Comparison of ENCODE assay signal across 12 cellular contexts in genomic region chr7:151694828-151695580, GRCh38.
DNase-seq lines count a peak whose midpoint lies in the region; ATAC-seq and TF ChIP-seq lines count a peak whose summit lies in the region.
"Had no signal": no experiment of that assay in that cellular context is flagged by ENCODE, and none has a peak within 500 bp of the region (broad histone marks: within the 10 kb centered on the region; RNA-seq: fewer than 3 reads in every experiment).

No MANE protein-coding gene starts in this region.

- no peaks in the 10 kb centered on the region for H3K79me1 ChIP-seq in neuronal stem cell (ENCODE audit: low read depth, low read length)

- H3K27me3 Mint-ChIP-seq in Caco-2 (ENCODE audit: insufficient read depth, unreplicated experiment): no peaks in the 10 kb centered on the region
- H3K27me3 Mint-ChIP-seq in osteocyte (ENCODE audit: unreplicated experiment): no peaks in the 10 kb centered on the region
- H3K27me3 Mint-ChIP-seq: T-cell had no signal

- intact Hi-C loops in Caco-2 (cut with micrococcal nuclease; ENCODE audit: unreplicated experiment) (loop anchor here (1.0 to 10.0 kb wide), 3 partner anchors 8 to 230 kb away; partner anchors contain the start of gene RHEB), Right ventricle myocardium inferior (cut with DNase I) (loop anchor here (5.0 kb wide), 1 partner anchor 68 kb away; no protein-coding TSS in a partner anchor), esophagus muscularis mucosa (cut with DNase I) (loop anchor here (5.0 kb wide), 1 partner anchor 63 kb away; no protein-coding TSS in a partner anchor)

- peak overlapping the region; percentile 25 for H2AK5ac ChIP-seq in neuronal stem cell (ENCODE audit: low read depth, low read length)

- no peak overlapping the region for H2AFZ ChIP-seq in neuronal stem cell (ENCODE audit: low read length)

- peak overlapping the region; percentile 51 for H2BK15ac ChIP-seq in neuronal stem cell (ENCODE audit: low read length)

- H4K91ac ChIP-seq in neuronal stem cell (ENCODE audit: low read depth, low read length, poor library complexity): no peak overlapping the region

- H3K36me3 Mint-ChIP-seq in Caco-2 (ENCODE audit: insufficient read depth, unreplicated experiment) (no peaks in the 10 kb centered on the region), osteocyte (ENCODE audit: unreplicated experiment) (no peaks in the 10 kb centered on the region)

- no peak overlapping the region for H3K4me2 ChIP-seq in neuronal stem cell (ENCODE audit: insufficient read depth, low read length, poor library complexity, severe bottlenecking)

- peak; percentile 61 to 76 for DNase-seq in Caco-2
- peak; percentile 76 to 93 for DNase-seq in NCI-H2081 (lab: John Stamatoyannopoulos, UW)
- peak; percentile 79 for DNase-seq in Right ventricle myocardium inferior (ENCODE audit: missing footprints)
- DNase-seq in neuronal stem cell (ENCODE audit: low spot score): no peak
- DNase-seq in activated effector memory CD4-positive, alpha-beta T cell treated with Interleukin-2 at 50 U/mL for 16 hours: no peak
- DNase-seq in esophagus muscularis mucosa (ENCODE audit: extremely low spot score): no peak
- no peak for DNase-seq in osteocyte (ENCODE audit: extremely low spot score, unreplicated experiment)
- no peak for DNase-seq in stimulated activated naive CD4-positive, alpha-beta T cell (lab: John Stamatoyannopoulos, UW)
- DNase-seq: DND-41, MV-4-11, T-cell had no signal

- POLR2A ChIA-PET in Caco-2 (lab: Charles Lee): no interaction called here

- no peak for TF ChIP-seq CTCF in Caco-2 (IDR thresholded peaks at IDR 0.05; ENCODE audit: insufficient read depth in 1 of 2, low read depth in 1 of 2, low read length in 1 of 2, severe bottlenecking in 1 of 2, unreplicated experiment in 1 of 2)
- TF ChIP-seq CTCF in esophagus muscularis mucosa (IDR thresholded peaks at IDR 0.05): no peak
- TF ChIP-seq CTCF in osteocyte (IDR thresholded peaks at IDR 0.05): no peak

- H3K23ac ChIP-seq in neuronal stem cell (ENCODE audit: low read depth, low read length, poor library complexity): peak overlapping the region; percentile 9

- no peaks in the 10 kb centered on the region for H3K9me3 ChIP-seq in Caco-2
- no peaks in the 10 kb centered on the region for H3K9me3 ChIP-seq in neuronal stem cell (replicated peaks in 1 of 2; ENCODE audit: control insufficient read depth in 2 of 2, insufficient read depth in 1 of 2, low read depth in 1 of 2, low read length in 2 of 2)
- no peaks in the 10 kb centered on the region for H3K9me3 ChIP-seq in esophagus muscularis mucosa

- no TSS peak for BruUV-seq in Caco-2 (replicated peaks; lab: Mats Ljungman, UMichigan)

- H3K9me3 Mint-ChIP-seq in Caco-2 (ENCODE audit: unreplicated experiment) (no peaks in the 10 kb centered on the region), osteocyte (ENCODE audit: unreplicated experiment) (no peaks in the 10 kb centered on the region)
- H3K9me3 Mint-ChIP-seq: T-cell had no signal

- no peak overlapping the region for H4K8ac ChIP-seq in neuronal stem cell (ENCODE audit: low read depth, low read length)

- H3K27ac Mint-ChIP-seq in Caco-2 (ENCODE audit: unreplicated experiment) (peak overlapping the region; percentile 60), osteocyte (ENCODE audit: unreplicated experiment) (no peak overlapping the region)
- H3K27ac Mint-ChIP-seq: T-cell had no signal

- no CpG with 5 or more reads among the region's 15 CpGs for WGBS in neuronal stem cell (ENCODE audit: extremely low coverage in 2 of 2, insufficient read length in 2 of 2, insufficient replicate concordance in 1 of 2), 2 donors
- 47% methylated on average over 13 of the region's 15 CpGs for WGBS in esophagus muscularis mucosa

- no peak for TF ChIP-seq EP300 in esophagus muscularis mucosa (IDR thresholded peaks at IDR 0.05)

- no peak for TF ChIP-seq POLR2A in esophagus muscularis mucosa (IDR thresholded peaks at IDR 0.05; ENCODE audit: low read depth)

- ATAC-seq in Right ventricle myocardium inferior: peak; percentile 83

- H3K4me3 Mint-ChIP-seq in Caco-2 (ENCODE audit: unreplicated experiment) (peak overlapping the region; percentile 41), osteocyte (ENCODE audit: unreplicated experiment) (no peak overlapping the region)
- H3K4me3 Mint-ChIP-seq: T-cell had no signal

- H3K9ac ChIP-seq in neuronal stem cell (ENCODE audit: low read depth, low read length, poor library complexity): no peak overlapping the region

- peaks cover 38% of the 10 kb centered on the region for H3K4me1 ChIP-seq in Caco-2
- H3K4me1 ChIP-seq in neuronal stem cell (ENCODE audit: control insufficient read depth in 2 of 2, insufficient read depth in 1 of 2, low read depth in 1 of 2, low read length in 2 of 2): peaks cover 25 to 26% of the 10 kb centered on the region in 2 donors
- peaks cover 45 to 61% (median 48%) of the 10 kb centered on the region in 4 donors for H3K4me1 ChIP-seq in esophagus muscularis mucosa

- peak overlapping the region; percentile 74 for H3K18ac ChIP-seq in neuronal stem cell (ENCODE audit: low read length)

- CTCF ChIA-PET in Caco-2 (lab: Charles Lee): interaction anchor here (1.1 to 1.4 kb wide), 2 partner anchors 11 to 63 kb away, joined by 3 to 9 read pairs; no protein-coding TSS in a partner anchor

- no peak overlapping the region for H2BK5ac ChIP-seq in neuronal stem cell (ENCODE audit: low read length)

- H3K14ac ChIP-seq in neuronal stem cell (ENCODE audit: low read length): no peak overlapping the region

- no peak overlapping the region for H2BK120ac ChIP-seq in neuronal stem cell (ENCODE audit: low read depth, low read length)

- H3K4me3 ChIP-seq in Caco-2 (ENCODE audit: low read depth, low read length) (no peak overlapping the region), neuronal stem cell (ENCODE audit: low read length in 2 of 2) (no peak overlapping the region), esophagus muscularis mucosa (no peak overlapping the region)
- H3K4me3 ChIP-seq: skin epidermis had no signal

- no peaks in the 10 kb centered on the region for H3K27me3 ChIP-seq in Caco-2 (replicated peaks; ENCODE audit: control insufficient read depth, insufficient read depth, low read length)
- H3K27me3 ChIP-seq in neuronal stem cell (ENCODE audit: control insufficient read depth in 3 of 3, insufficient read depth in 3 of 3, low read depth in 1 of 3, low read length in 3 of 3): no peaks in the 10 kb centered on the region
- no peaks in the 10 kb centered on the region for H3K27me3 ChIP-seq in esophagus muscularis mucosa

- no peaks in the 10 kb centered on the region; the same call in 1 of the 2 replicates for H3K36me3 ChIP-seq in Caco-2 (ENCODE audit: control insufficient read depth, insufficient read depth, low read length)
- H3K36me3 ChIP-seq in neuronal stem cell (replicated peaks in 1 of 2; ENCODE audit: control insufficient read depth in 2 of 2, insufficient read depth in 2 of 2, low read length in 2 of 2): no peaks in the 10 kb centered on the region
- H3K36me3 ChIP-seq in esophagus muscularis mucosa: no peaks in the 10 kb centered on the region

- H3K27ac ChIP-seq in neuronal stem cell (replicated peaks; ENCODE audit: low read length) (no peak overlapping the region), esophagus muscularis mucosa (replicated peaks in 1 of 4) (peak overlapping the region in 2 of 4 donors; percentile 39 to 40)

- H2BK12ac ChIP-seq in neuronal stem cell (ENCODE audit: low read length): peak overlapping the region; percentile 25

- H3K4me1 Mint-ChIP-seq in Caco-2 (ENCODE audit: low read depth, unreplicated experiment) (peaks cover 22% of the 10 kb centered on the region), osteocyte (ENCODE audit: unreplicated experiment) (peaks cover 60% of the 10 kb centered on the region)

- H3K4ac ChIP-seq in neuronal stem cell (ENCODE audit: low read length): peak overlapping the region; percentile 14

Comparison
In these comparisons a context has a peak if more than half of its experiments do, and no peak if none do; other contexts are left out.
1. DNase-seq: peak in Caco-2 (2 of 2), NCI-H2081 (2 of 2) and Right ventricle myocardium inferior (single experiment); none in neuronal stem cell (single experiment), activated effector memory CD4-positive, alpha-beta T cell treated with Interleukin-2 at 50 U/mL for 16 hours (single experiment), esophagus muscularis mucosa (single experiment), osteocyte (single experiment) and stimulated activated naive CD4-positive, alpha-beta T cell (0 of 6).